ENCODE assay signal across 7 cellular contexts in genomic region chr18:29925566-29925965, GRCh38.
"Had no signal": no experiment of that assay in that cellular context is flagged by ENCODE, and none has a peak within 500 bp of the region (broad histone marks: within the 10 kb centered on the region; RNA-seq: fewer than 3 reads in every experiment).

No MANE protein-coding gene starts in this region.

- ATAC-seq: K562 had no signal

- H3K9ac ChIP-seq: KMS-11 had no signal

- H3K4me3 ChIP-seq: K562 had no signal

- FAIRE-seq: HTR-8/SVneo, K562 had no signal

- H3K4me2 ChIP-seq: KMS-11 had no signal

- DNase-seq: IMR-90, KBM-7, KG1 had no signal

- H3K27ac ChIP-seq: HL-60, KMS-11 had no signal
